8 cellular contexts compared by ENCODE assay signal in the genomic region with DNA sequence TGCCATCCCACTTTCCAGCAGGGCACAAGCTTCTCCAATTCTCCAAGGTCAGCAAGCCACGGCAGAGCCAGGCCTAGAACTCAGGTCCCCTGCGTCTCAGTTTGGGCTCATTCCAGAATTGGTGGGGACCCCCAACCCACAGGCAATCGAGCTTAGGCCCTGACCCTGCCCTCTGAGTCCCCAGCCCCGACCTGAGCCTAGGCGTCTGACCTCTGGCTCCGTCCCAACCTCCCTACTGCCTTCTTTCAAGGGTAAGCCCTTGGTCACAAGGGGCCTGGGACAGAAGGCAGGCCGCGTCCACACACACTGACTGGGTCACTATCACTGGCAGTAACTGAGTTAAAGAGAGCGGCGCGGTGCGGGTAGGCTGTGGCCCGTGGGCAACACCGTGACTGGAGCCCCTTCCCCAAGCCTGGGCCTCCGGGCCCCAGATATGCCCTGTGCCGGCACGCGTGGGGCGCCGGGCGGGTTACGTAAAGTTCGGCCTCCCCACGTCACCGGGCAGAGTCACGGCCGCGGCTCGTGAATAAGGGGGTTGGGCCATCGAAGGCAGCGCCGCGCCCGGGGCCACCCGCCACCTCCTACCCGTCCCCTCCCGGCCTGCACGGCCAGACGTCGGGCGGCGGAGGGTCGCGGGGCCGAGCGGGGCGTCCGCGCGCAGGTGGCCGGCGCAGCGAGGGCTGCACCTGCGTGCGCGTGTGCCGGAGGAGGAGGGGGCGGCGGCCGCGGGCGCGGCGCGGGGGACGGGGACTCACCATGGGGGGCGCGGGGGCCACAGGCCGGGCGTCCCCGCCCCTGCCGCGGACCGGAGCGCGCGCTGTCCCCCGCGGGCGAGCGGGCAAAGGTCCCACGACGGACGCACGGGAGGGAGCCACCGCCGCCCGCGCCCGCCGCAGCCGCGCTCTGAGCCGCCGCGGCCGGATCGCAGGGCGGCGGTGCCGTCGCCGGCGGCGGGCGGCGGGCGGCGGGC.
DNase-seq lines count a peak whose midpoint lies in the region; ATAC-seq and TF ChIP-seq lines count a peak whose summit lies in the region.

No MANE protein-coding gene starts in this region.

- H3K4me3 Mint-ChIP-seq in T-helper 1 cell treated with Interleukin-12 subunit alpha and Interleukin-12 subunit beta and Interleukin-4 antibody, amounts not matched to agents 30 μg/mL and 1 μg/mL, for 36 hours = peak overlapping the region; percentile 55
- H3K4me3 Mint-ChIP-seq in stimulated activated naive CD8-positive, alpha-beta T cell treated with anti-CD3 and anti-CD28 coated beads, Interleukin-15, Interleukin-2, amounts not matched to agents 100 ng/mL and 50 ng/mL, for 24 hours = peak overlapping the region; percentile 63

- no peaks in the 10 kb centered on the region for H3K9me3 Mint-ChIP-seq in T-helper 1 cell treated with Interleukin-12 subunit alpha and Interleukin-12 subunit beta and Interleukin-4 antibody, amounts not matched to agents 30 μg/mL and 1 μg/mL, for 36 hours
- no peaks in the 10 kb centered on the region for H3K9me3 Mint-ChIP-seq in stimulated activated naive CD8-positive, alpha-beta T cell treated with anti-CD3 and anti-CD28 coated beads, Interleukin-15, Interleukin-2, amounts not matched to agents 100 ng/mL and 50 ng/mL, for 24 hours

- no peak for TF ChIP-seq CTCF in GM12875 (IDR thresholded peaks at IDR 0.05; ENCODE audit: borderline replicate concordance, insufficient read depth, low read depth, low read length)

- H3K4me3 ChIP-seq in GM12875 (ENCODE audit: low read depth, low read length) = peak overlapping the region; percentile 77

- peaks cover 2% of the 10 kb centered on the region for H3K36me3 Mint-ChIP-seq in T-helper 1 cell treated with Interleukin-12 subunit alpha and Interleukin-12 subunit beta and Interleukin-4 antibody, amounts not matched to agents 30 μg/mL and 1 μg/mL, for 36 hours (ENCODE audit: low read depth)
- H3K36me3 Mint-ChIP-seq in stimulated activated naive CD8-positive, alpha-beta T cell treated with anti-CD3 and anti-CD28 coated beads, Interleukin-15, Interleukin-2, amounts not matched to agents 100 ng/mL and 50 ng/mL, for 24 hours (ENCODE audit: low read depth) = peaks cover 5% of the 10 kb centered on the region

- peak overlapping the region; percentile 83 for H3K27ac ChIP-seq in cingulate gyrus (ENCODE audit: low read depth, low read length)

- peaks cover 12% of the 10 kb centered on the region for H3K4me1 Mint-ChIP-seq in T-helper 1 cell treated with Interleukin-12 subunit alpha and Interleukin-12 subunit beta and Interleukin-4 antibody, amounts not matched to agents 30 μg/mL and 1 μg/mL, for 36 hours (ENCODE audit: low read depth)
- H3K4me1 Mint-ChIP-seq in stimulated activated naive CD8-positive, alpha-beta T cell treated with anti-CD3 and anti-CD28 coated beads, Interleukin-15, Interleukin-2, amounts not matched to agents 100 ng/mL and 50 ng/mL, for 24 hours (ENCODE audit: low read depth) = peaks cover 16% of the 10 kb centered on the region

- no peaks in the 10 kb centered on the region for H3K27me3 Mint-ChIP-seq in T-helper 1 cell treated with Interleukin-12 subunit alpha and Interleukin-12 subunit beta and Interleukin-4 antibody, amounts not matched to agents 30 μg/mL and 1 μg/mL, for 36 hours (ENCODE audit: low read depth)
- H3K27me3 Mint-ChIP-seq in stimulated activated naive CD8-positive, alpha-beta T cell treated with anti-CD3 and anti-CD28 coated beads, Interleukin-15, Interleukin-2, amounts not matched to agents 100 ng/mL and 50 ng/mL, for 24 hours = no peaks in the 10 kb centered on the region

- peak; percentile 65 for DNase-seq in left kidney (ENCODE audit: low read depth, low spot score)
- DNase-seq in NCI-H2029 treated with DMSO at 0.1 percent for 48 hours (lab: John Stamatoyannopoulos, UW) = no peak

- ATAC-seq in HG03064 (IDR thresholded peaks at IDR 0.05; ENCODE audit: low read depth, unreplicated experiment) (peak; percentile 14), GM18861 (IDR thresholded peaks at IDR 0.05; ENCODE audit: unreplicated experiment) (no peak)

- H3K27ac Mint-ChIP-seq in T-helper 1 cell treated with Interleukin-12 subunit alpha and Interleukin-12 subunit beta and Interleukin-4 antibody, amounts not matched to agents 30 μg/mL and 1 μg/mL, for 36 hours = no peak overlapping the region
- H3K27ac Mint-ChIP-seq in stimulated activated naive CD8-positive, alpha-beta T cell treated with anti-CD3 and anti-CD28 coated beads, Interleukin-15, Interleukin-2, amounts not matched to agents 100 ng/mL and 50 ng/mL, for 24 hours = no peak overlapping the region
